ENCODE assay signal across 20 cellular contexts in the genomic region with DNA sequence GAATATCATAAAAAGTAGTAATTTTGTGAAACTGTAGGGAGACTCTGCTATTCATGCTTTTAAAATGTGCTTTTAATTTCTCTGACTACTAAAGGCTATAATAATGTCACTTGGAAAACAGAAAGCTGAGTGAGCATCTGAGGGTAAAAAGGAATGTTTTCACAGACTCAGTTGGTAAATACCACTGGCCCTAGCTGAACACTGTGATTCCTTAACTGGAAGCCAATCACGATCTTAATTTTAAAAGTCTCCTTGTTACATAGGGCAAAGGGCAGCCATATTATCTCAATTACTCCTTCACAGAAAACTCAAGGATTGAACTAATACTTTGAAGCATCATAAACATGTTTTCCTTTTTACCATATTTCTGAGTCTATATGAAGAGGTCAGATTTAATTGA. TPM values are rescaled to one million over a fixed set of nuclear protein-coding genes. Genes with fewer than 3 reads are reported as not detected.
DNase-seq lines count a peak whose midpoint lies in the region; ATAC-seq, FAIRE-seq and TF ChIP-seq lines count a peak whose summit lies in the region.
"Had no signal": no experiment of that assay in that cellular context is flagged by ENCODE, and none has a peak within 500 bp of the region (broad histone marks: within the 10 kb centered on the region; RNA-seq: fewer than 3 reads in every experiment).

No MANE protein-coding gene starts in this region.

- H3K4me1 Mint-ChIP-seq in chondrocyte (ENCODE audit: low read depth): peaks cover 36% of the 10 kb centered on the region
- H3K4me1 Mint-ChIP-seq in natural killer cell treated with Interleukin-12 subunit alpha and Interleukin-12 subunit beta and Interleukin-15 and Interleukin-18, amount 100 ng/mL, for 72 hours (ENCODE audit: low read depth in 2 of 2): no peaks in the 10 kb centered on the region
- H3K4me1 Mint-ChIP-seq: CD14-positive monocyte had no signal

- no peaks in the 10 kb centered on the region for H3K27me3 Mint-ChIP-seq in chondrocyte (ENCODE audit: low read depth)
- H3K27me3 Mint-ChIP-seq in natural killer cell treated with Interleukin-12 subunit alpha and Interleukin-12 subunit beta and Interleukin-15 and Interleukin-18, amount 100 ng/mL, for 72 hours: no peaks in the 10 kb centered on the region

- no peak overlapping the region for H3K27ac ChIP-seq in lower lobe of right lung
- H3K27ac ChIP-seq: SK-N-MC had no signal

- H3K4me3 Mint-ChIP-seq in chondrocyte (ENCODE audit: unreplicated experiment): no peak overlapping the region
- no peak overlapping the region for H3K4me3 Mint-ChIP-seq in natural killer cell treated with Interleukin-12 subunit alpha and Interleukin-12 subunit beta and Interleukin-15 and Interleukin-18, amount 100 ng/mL, for 72 hours
- H3K4me3 Mint-ChIP-seq: CD14-positive monocyte, HFFc6 had no signal

- intact Hi-C loops in lower lobe of right lung (cut with DNase I): no loop called here

- no peaks in the 10 kb centered on the region for H3K27me3 ChIP-seq in lower lobe of right lung (ENCODE audit: low read depth)

- FAIRE-seq in H54 (lab: Jason Lieb, UNC): peak; percentile 78
- FAIRE-seq: H1, HepG2 had no signal

- no peak for DNase-seq in H54 (ENCODE audit: insufficient read length, low spot score)
- DNase-seq in chondrocyte (ENCODE audit: low spot score): no peak
- DNase-seq in iris pigment epithelial cell (ENCODE audit: low read depth): peak; percentile 28
- no peak for DNase-seq in HK-2 (ENCODE audit: unreplicated experiment)
- DNase-seq in natural killer cell treated with Interleukin-12 subunit alpha and Interleukin-12 subunit beta and Interleukin-15 and Interleukin-18, amount 100 ng/mL, for 72 hours (ENCODE audit: low spot score): no peak
- DNase-seq in lower lobe of right lung: no peak
- no peak for DNase-seq in GF-D8 (lab: John Stamatoyannopoulos, UW)
- DNase-seq: DMS79, HFFc6, KG1, NCI-H1417, NCI-H187, NCI-H2227 treated with DMSO at 0.1 percent for 48 hours, NCI-H510A treated with DMSO at 0.1 percent for 48 hours, NCI-H774, SHP77 had no signal

- H3K27ac Mint-ChIP-seq in chondrocyte (ENCODE audit: unreplicated experiment): peak overlapping the region; percentile 6
- H3K27ac Mint-ChIP-seq in natural killer cell treated with Interleukin-12 subunit alpha and Interleukin-12 subunit beta and Interleukin-15 and Interleukin-18, amount 100 ng/mL, for 72 hours: no peak overlapping the region
- H3K27ac Mint-ChIP-seq: CD14-positive monocyte, HFFc6 had no signal

- no peak for ATAC-seq in natural killer cell treated with Interleukin-12 subunit alpha and Interleukin-12 subunit beta and Interleukin-15 and Interleukin-18, amount 100 ng/mL, for 72 hours
- ATAC-seq in lower lobe of right lung: no peak
- ATAC-seq: HepG2 had no signal

- no peaks in the 10 kb centered on the region for H3K36me3 Mint-ChIP-seq in chondrocyte (ENCODE audit: low read depth)
- no peaks in the 10 kb centered on the region for H3K36me3 Mint-ChIP-seq in natural killer cell treated with Interleukin-12 subunit alpha and Interleukin-12 subunit beta and Interleukin-15 and Interleukin-18, amount 100 ng/mL, for 72 hours
- H3K36me3 Mint-ChIP-seq: CD14-positive monocyte had no signal

- no peak for TF ChIP-seq CTCF in chondrocyte (IDR thresholded peaks at IDR 0.05)
- no peak for TF ChIP-seq CTCF in lower lobe of right lung (IDR thresholded peaks at IDR 0.05)

- TF ChIP-seq POLR2A in H54 (IDR thresholded peaks at IDR 0.05; ENCODE audit: low read depth, low read length): no peak

- peaks cover under 1% of the 10 kb centered on the region for H3K4me1 ChIP-seq in lower lobe of right lung

- no peaks in the 10 kb centered on the region for H3K9me3 Mint-ChIP-seq in chondrocyte (ENCODE audit: low read depth)
- no peaks in the 10 kb centered on the region for H3K9me3 Mint-ChIP-seq in natural killer cell treated with Interleukin-12 subunit alpha and Interleukin-12 subunit beta and Interleukin-15 and Interleukin-18, amount 100 ng/mL, for 72 hours
- H3K9me3 Mint-ChIP-seq: HFFc6 had no signal

- H3K4me3 ChIP-seq in lower lobe of right lung: no peak overlapping the region
- H3K4me3 ChIP-seq: SK-N-MC had no signal

- no peaks in the 10 kb centered on the region for H3K9me3 ChIP-seq in lower lobe of right lung

- no peaks in the 10 kb centered on the region for H3K36me3 ChIP-seq in lower lobe of right lung

RNA-seq across cellular contexts. Expression of gene PAWR, which starts 41.9 kb away (rescaled TPM):
- 127 to 157 TPM (median 137 TPM) in 3 replicates for total RNA-seq in chondrocyte
- 10 to 100 TPM in 1 of 2 donors, 1 to 10 TPM in 1; 3.5 to 10.2 TPM for total RNA-seq in natural killer cell treated with Interleukin-12 subunit alpha and Interleukin-12 subunit beta and Interleukin-15 and Interleukin-18, amount 100 ng/mL, for 72 hours
- total RNA-seq in lower lobe of right lung: 53.5 TPM
